Comparison of ENCODE assay signal across 17 cellular contexts in the genomic region with DNA sequence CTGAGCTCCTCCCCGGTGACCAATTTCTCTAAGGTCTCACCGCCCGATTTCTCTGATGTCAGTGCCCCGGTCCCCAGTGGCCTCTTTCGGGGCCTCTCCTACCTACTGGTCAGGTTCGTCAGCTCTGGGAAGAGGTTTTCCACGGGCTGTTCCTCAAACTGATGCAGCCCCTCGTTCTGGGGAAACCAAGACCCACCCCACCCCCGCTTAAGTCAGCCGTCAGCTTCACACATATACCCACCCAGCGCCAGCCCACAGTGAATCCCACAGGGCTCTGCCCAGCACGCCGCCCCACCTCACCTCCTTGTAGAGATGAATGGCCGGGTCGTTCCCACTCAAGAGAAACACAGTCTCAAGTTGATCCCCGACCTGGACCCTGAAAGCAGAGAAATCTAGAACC. TPM values are rescaled to one million over a fixed set of nuclear protein-coding genes. Genes with fewer than 3 reads are reported as not detected.
"Had no signal": no experiment of that assay in that cellular context is flagged by ENCODE, and none has a peak within 500 bp of the region (broad histone marks: within the 10 kb centered on the region; RNA-seq: fewer than 3 reads in every experiment).

No MANE protein-coding gene starts in this region.

- H3K9me3 ChIP-seq: ascending aorta, pancreas, sigmoid colon, stomach, testis, upper lobe of right lung had no signal

- H3K9me3 Mint-ChIP-seq: T-helper 2 cell treated with Interferon-gamma antibody and Interleukin-4, amounts not matched to agents 5 μg/mL and 100 μg/mL, for 36 hours had no signal

- H3K4me1 ChIP-seq: pancreas had no signal

- FAIRE-seq: endometrium, pancreas had no signal

- H3K36me3 Mint-ChIP-seq: immature natural killer cell had no signal

- H3K27me3 ChIP-seq: ascending aorta, pancreas, sigmoid colon, testis, upper lobe of right lung had no signal

- H3K4me3 Mint-ChIP-seq: immature natural killer cell; T-helper 2 cell treated with Interferon-gamma antibody and Interleukin-4, amounts not matched to agents 5 μg/mL and 100 μg/mL, for 36 hours had no signal

- H3K4me3 ChIP-seq: ascending aorta, pancreas, sigmoid colon, stomach, upper lobe of right lung had no signal

- H3K27ac ChIP-seq: ascending aorta, pancreas, sigmoid colon, stomach, testis, upper lobe of right lung had no signal

- DNase-seq: activated CD4-positive, alpha-beta T cell treated with anti-CD3 and anti-CD28 coated beads, Interleukin-2, amount 50 U/mL, for 1 hour; activated CD8-positive, alpha-beta memory T cell treated with anti-CD3 and anti-CD28 coated beads for 24 hours; activated naive CD4-positive, alpha-beta T cell treated with Interleukin-2 at 50 U/mL for 16 hours; hippocampal formation; immature natural killer cell; sigmoid colon; stimulated activated CD4-positive, alpha-beta T cell treated with anti-CD3 and anti-CD28 coated beads, Interleukin-12 subunit alpha, Interleukin-12 subunit beta, amount 100 ng/mL, for 4 hours; stimulated activated CD4-positive, alpha-beta T cell treated with anti-CD3 and anti-CD28 coated beads, Interleukin-2, amount 100 ng/mL, for 24 hours; stomach; testis had no signal

- H3K27ac Mint-ChIP-seq: T-helper 2 cell treated with Interferon-gamma antibody and Interleukin-4, amounts not matched to agents 5 μg/mL and 100 μg/mL, for 36 hours had no signal

- H3K36me3 ChIP-seq: ascending aorta, pancreas, upper lobe of right lung had no signal

- ATAC-seq: esophagus mucosa, pancreas had no signal

RNA-seq across cellular contexts. Expression of gene SLC8A2, which starts 9.0 kb away (rescaled TPM):
- total RNA-seq: ascending aorta, mesenteric fat pad had no signal
